ENCODE assay signal across 1 cellular context in genomic region chr5:1139806-1140187, GRCh38.
TF ChIP-seq lines count a peak whose summit lies in the region.

No MANE protein-coding gene starts in this region.

TF ChIP-seq in A549, 52 proteins besides CTCF, POLR2A, EP300 and RAD21 (continued from another document):
- no peak for TF ChIP-seq HMGXB4 (CRISPR knock-in tag; IDR thresholded peaks at IDR 0.05; ENCODE audit: borderline replicate concordance)
- TF ChIP-seq NR3C1 (IDR thresholded peaks at IDR 0.05): no peak
- no peak for TF ChIP-seq SMC3 (IDR thresholded peaks at IDR 0.05)
- TF ChIP-seq PHF8 (IDR thresholded peaks at IDR 0.05; ENCODE audit: borderline replicate concordance, low read depth): no peak
- TF ChIP-seq CEBPB (IDR thresholded peaks at IDR 0.05): no peak
- TF ChIP-seq MAZ (IDR thresholded peaks at IDR 0.05; ENCODE audit: borderline replicate concordance, low read depth, low read length): no peak
TF ChIP-seq in A549: peak in this region for 0.
